In the genomic region with DNA sequence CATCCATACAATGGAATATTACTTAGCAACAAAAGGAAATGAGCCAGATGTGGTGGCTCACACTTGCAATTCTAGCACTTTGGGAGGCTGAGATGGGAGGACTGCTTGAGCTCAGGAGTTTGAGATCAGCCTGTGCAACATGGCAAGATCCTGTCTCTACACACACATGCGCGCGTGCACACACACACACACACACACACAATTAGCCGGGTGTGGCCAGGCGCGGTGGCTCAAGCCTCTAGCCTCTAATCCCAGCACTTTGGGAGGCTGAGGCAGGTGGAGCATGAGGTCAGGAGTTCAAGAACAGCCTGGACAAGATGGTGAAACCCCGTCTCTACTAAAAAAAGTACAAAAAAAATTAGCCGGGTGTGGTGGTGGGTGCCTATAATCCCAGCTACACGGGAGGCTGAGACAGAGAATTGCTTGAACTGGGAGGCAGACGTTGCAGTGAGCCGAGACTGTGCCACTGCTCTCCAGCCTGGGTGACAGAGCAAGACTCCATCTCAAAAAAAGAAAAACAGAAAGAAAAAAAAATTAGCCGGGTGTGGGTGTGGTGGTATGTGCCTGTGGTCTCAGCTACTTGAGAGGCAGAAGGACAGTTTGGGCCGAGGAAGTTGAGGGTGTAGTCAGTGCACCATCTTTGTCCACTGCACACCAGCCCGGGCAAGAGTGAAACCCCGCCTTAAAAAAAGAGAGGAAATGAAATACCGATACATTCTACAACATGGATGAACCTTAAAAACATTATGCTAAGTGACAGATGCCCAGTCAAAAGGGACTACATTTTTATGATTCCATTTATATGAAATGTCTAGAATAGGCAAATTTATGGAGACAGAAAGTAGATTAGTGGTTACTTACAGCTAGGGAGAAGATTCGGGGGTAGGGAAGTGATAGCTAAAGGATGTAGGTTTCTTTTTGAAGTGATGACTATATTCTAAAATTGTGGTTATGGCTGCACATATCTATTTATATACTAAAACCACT, we compare ENCODE assay signal across 8 cellular contexts. TPM values are rescaled to one million over a fixed set of nuclear protein-coding genes. Genes with fewer than 3 reads are reported as not detected.
DNase-seq lines count a peak whose midpoint lies in the region; ATAC-seq lines count a peak whose summit lies in the region.

No MANE protein-coding gene starts in this region.

- peak; percentile 14 for DNase-seq in SIG-M5 treated with dmso at 0.1 percent for 504 hours (lab: John Stamatoyannopoulos, UW; ENCODE audit: unreplicated experiment)
- no peak for DNase-seq in SIG-M5 (lab: John Stamatoyannopoulos, UW)
- DNase-seq in stimulated activated CD8-positive, alpha-beta memory T cell treated with anti-CD3 and anti-CD28 coated beads, Interleukin-15, amount 100 ng/mL, for 48 hours (ENCODE audit: low read depth in 2 of 2) = peak; percentile 7 to 17
- DNase-seq in anterior cingulate cortex (lab: John Stamatoyannopoulos, UW) = no peak
- DNase-seq in substantia nigra (lab: John Stamatoyannopoulos, UW) = no peak
- no peak for DNase-seq in HT-29 (ENCODE audit: low spot score)

- H3K4me1 Mint-ChIP-seq in T-helper 1 cell treated with Interleukin-12 subunit alpha and Interleukin-12 subunit beta and Interleukin-4 antibody, amounts not matched to agents 30 μg/mL and 1 μg/mL, for 36 hours (ENCODE audit: low read depth) = peaks cover 26% of the 10 kb centered on the region

- H3K4me3 Mint-ChIP-seq in T-helper 1 cell treated with Interleukin-12 subunit alpha and Interleukin-12 subunit beta and Interleukin-4 antibody, amounts not matched to agents 30 μg/mL and 1 μg/mL, for 36 hours = peak overlapping the region; percentile 82

- no peak overlapping the region for H3K27ac ChIP-seq in substantia nigra (ENCODE audit: low read depth, low read length, poor library complexity, severe bottlenecking)

- peak; percentile 46 for ATAC-seq in HG02970 (IDR thresholded peaks at IDR 0.05; ENCODE audit: low FRiP score, unreplicated experiment)

- H3K36me3 Mint-ChIP-seq in T-helper 1 cell treated with Interleukin-12 subunit alpha and Interleukin-12 subunit beta and Interleukin-4 antibody, amounts not matched to agents 30 μg/mL and 1 μg/mL, for 36 hours (ENCODE audit: low read depth) = peaks cover 53% of the 10 kb centered on the region

- no peaks in the 10 kb centered on the region for H3K27me3 Mint-ChIP-seq in T-helper 1 cell treated with Interleukin-12 subunit alpha and Interleukin-12 subunit beta and Interleukin-4 antibody, amounts not matched to agents 30 μg/mL and 1 μg/mL, for 36 hours (ENCODE audit: low read depth)

- peak overlapping the region; percentile 97 for H3K27ac Mint-ChIP-seq in T-helper 1 cell treated with Interleukin-12 subunit alpha and Interleukin-12 subunit beta and Interleukin-4 antibody, amounts not matched to agents 30 μg/mL and 1 μg/mL, for 36 hours

- H3K9me3 Mint-ChIP-seq in T-helper 1 cell treated with Interleukin-12 subunit alpha and Interleukin-12 subunit beta and Interleukin-4 antibody, amounts not matched to agents 30 μg/mL and 1 μg/mL, for 36 hours = no peaks in the 10 kb centered on the region

RNA-seq across cellular contexts. Expression of gene RBL1, which starts 52.5 kb away (rescaled TPM):
- 32.9 and 42.2 TPM in 2 replicates for total RNA-seq in HT-29 (2014; rRNA removed; shearing (Covaris generic))

Comparison
In these comparisons a context has a peak if more than half of its experiments do, and no peak if none do; other contexts are left out.
1. DNase-seq: peak in SIG-M5 treated with dmso at 0.1 percent for 504 hours (single experiment) and stimulated activated CD8-positive, alpha-beta memory T cell treated with anti-CD3 and anti-CD28 coated beads, Interleukin-15, amount 100 ng/mL, for 48 hours (2 of 2); none in SIG-M5 (single experiment), anterior cingulate cortex (0 of 58), substantia nigra (0 of 49) and HT-29 (single experiment).